In the genomic region with DNA sequence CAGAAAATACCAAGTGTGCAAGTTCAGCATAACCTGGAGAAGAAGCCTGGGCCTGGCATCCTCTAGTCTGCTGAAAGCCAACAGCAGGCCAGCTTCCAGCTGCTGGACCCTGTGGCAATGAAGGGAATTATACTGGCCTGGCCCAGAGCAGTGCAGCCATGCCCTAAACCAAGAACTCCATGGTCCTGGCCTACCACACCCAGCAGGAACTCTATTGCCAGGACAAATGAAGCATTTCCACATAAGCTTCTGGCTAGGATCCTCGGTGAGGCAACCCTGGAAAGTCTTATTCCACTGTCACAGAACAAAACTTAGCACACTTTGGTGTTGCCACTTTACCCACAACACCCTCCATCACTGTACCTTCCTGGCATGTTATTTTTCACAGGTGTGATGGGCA, we compare ENCODE assay signal across 23 cellular contexts.
"Had no signal": no experiment of that assay in that cellular context is flagged by ENCODE, and none has a peak within 500 bp of the region (broad histone marks: within the 10 kb centered on the region; RNA-seq: fewer than 3 reads in every experiment).

No MANE protein-coding gene starts in this region.

- H3K4me3 ChIP-seq: coronary artery, hepatocyte, lung, right atrium auricular region, smooth muscle cell, testis, tibial nerve, upper lobe of right lung, vagina had no signal

- ATAC-seq: left cardiac atrium; left ventricle myocardium superior; naive thymus-derived CD4-positive, alpha-beta T cell; stimulated activated effector memory CD8-positive, alpha-beta T cell treated with anti-CD3 and anti-CD28 coated beads, Interleukin-12 subunit alpha, Interleukin-12 subunit beta, amount 100 ng/mL, for 72 hours; stimulated activated naive CD8-positive, alpha-beta T cell treated with anti-CD3 and anti-CD28 coated beads, Interleukin-15, Interleukin-2, amounts not matched to agents 100 U/mL and 50 U/mL, for 24 hours; upper lobe of right lung had no signal

- H3K4me1 ChIP-seq: right atrium auricular region, testis, upper lobe of right lung, vagina had no signal

- H3K9me3 ChIP-seq: right atrium auricular region, testis, tibial nerve, upper lobe of right lung, vagina had no signal

- H3K27ac ChIP-seq: coronary artery, hepatocyte, right atrium auricular region, testis, upper lobe of right lung, vagina had no signal

- H3K27ac Mint-ChIP-seq: stimulated activated effector memory CD8-positive, alpha-beta T cell treated with anti-CD3 and anti-CD28 coated beads, Interleukin-12 subunit alpha, Interleukin-12 subunit beta, amount 100 ng/mL, for 72 hours had no signal

- FAIRE-seq: kidney had no signal

- DNase-seq: effector CD8-positive, alpha-beta T cell; foreskin fibroblast; head of caudate nucleus; kidney; left cardiac atrium; left ventricle myocardium superior; mesendoderm; naive thymus-derived CD4-positive, alpha-beta T cell; nephron progenitor cell; posterior cingulate gyrus; stimulated activated CD4-positive, alpha-beta T cell treated with anti-CD3 and anti-CD28 coated beads, Interleukin-2, amount 100 ng/mL, for 48 hours; stimulated activated CD8-positive, alpha-beta memory T cell treated with anti-CD3 and anti-CD28 coated beads, Interleukin-4, amount 100 ng/mL, for 48 hours; stimulated activated naive CD8-positive, alpha-beta T cell treated with anti-CD3 and anti-CD28 coated beads, Interleukin-15, Interleukin-2, amounts not matched to agents 100 U/mL and 50 U/mL, for 24 hours; testis; upper lobe of right lung had no signal

- H3K4me3 Mint-ChIP-seq: naive thymus-derived CD4-positive, alpha-beta T cell; nephron progenitor cell; stimulated activated effector memory CD8-positive, alpha-beta T cell treated with anti-CD3 and anti-CD28 coated beads, Interleukin-12 subunit alpha, Interleukin-12 subunit beta, amount 100 ng/mL, for 72 hours had no signal

- H3K27me3 ChIP-seq: hepatocyte, right atrium auricular region, testis, tibial nerve, upper lobe of right lung, vagina had no signal

- H3K9me3 Mint-ChIP-seq: nephron progenitor cell; stimulated activated effector memory CD8-positive, alpha-beta T cell treated with anti-CD3 and anti-CD28 coated beads, Interleukin-12 subunit alpha, Interleukin-12 subunit beta, amount 100 ng/mL, for 72 hours had no signal

- H3K27me3 Mint-ChIP-seq: naive thymus-derived CD4-positive, alpha-beta T cell had no signal
